In the genomic region with DNA sequence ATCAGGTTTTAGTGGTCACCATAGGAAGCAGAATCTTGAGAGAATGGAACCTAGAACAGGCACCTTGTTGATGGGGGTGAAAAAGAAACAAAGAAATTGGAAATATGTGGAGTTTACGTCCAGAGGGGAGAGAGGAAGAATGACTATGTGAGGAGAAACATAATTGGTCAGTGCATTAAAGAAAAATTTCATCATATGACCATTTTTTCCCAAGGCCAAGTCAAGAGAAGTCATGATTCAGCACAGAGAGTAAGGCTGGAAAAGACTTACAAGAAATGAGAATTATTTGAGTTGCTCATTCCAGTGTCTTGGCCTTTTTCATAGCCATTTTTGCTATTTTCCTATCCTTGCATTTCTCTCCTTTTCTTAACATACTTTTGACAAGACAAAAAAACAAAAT, we compare ENCODE assay signal across 19 cellular contexts.
DNase-seq lines count a peak whose midpoint lies in the region; ATAC-seq and TF ChIP-seq lines count a peak whose summit lies in the region.
"Had no signal": no experiment of that assay in that cellular context is flagged by ENCODE, and none has a peak within 500 bp of the region (broad histone marks: within the 10 kb centered on the region; RNA-seq: fewer than 3 reads in every experiment).

No MANE protein-coding gene starts in this region.

- in situ Hi-C loops in GM23248 (cut with MboI) (no loop called here), IMR-90 (cut with MboI; ENCODE audit: low sequenced_read_pairs) (no loop called here)

- no peaks in the 10 kb centered on the region for H3K79me2 ChIP-seq in GM23248 (ENCODE audit: insufficient read depth)
- no peaks in the 10 kb centered on the region for H3K79me2 ChIP-seq in osteoblast (ENCODE audit: insufficient read depth, low read length)

- TF ChIP-seq CTCF in IMR-90 (conservative IDR thresholded peaks at IDR 0.05; ENCODE audit: low read depth, low read length): no peak
- TF ChIP-seq CTCF in chondrocyte (IDR thresholded peaks at IDR 0.05): no peak
- TF ChIP-seq CTCF in osteoblast (IDR thresholded peaks at IDR 0.05; ENCODE audit: extremely low read depth, low read depth, low read length): no peak

- H4K5ac ChIP-seq in IMR-90 (ENCODE audit: low read depth, low read length): peak overlapping the region; percentile 13; the same call in 1 of the 2 replicates

- peaks cover 5% of the 10 kb centered on the region; the same call in 1 of the 2 replicates for H3K9me1 ChIP-seq in IMR-90 (ENCODE audit: insufficient read depth, low read length)

- H3K18ac ChIP-seq in IMR-90 (ENCODE audit: low read depth, low read length): peak overlapping the region; percentile 55; the same call in 1 of the 2 replicates

- H2AK9ac ChIP-seq in IMR-90 (replicated peaks; ENCODE audit: low read depth, low read length, poor library complexity): no peak overlapping the region

- peak overlapping the region in 1 of 2 experiments; percentile 31; a peak in 2 of 4 replicates for H4K8ac ChIP-seq in IMR-90 (ENCODE audit: low read depth in 2 of 2, low read length in 2 of 2)

- dilution Hi-C loops in IMR-90 (cut with HindIII; ENCODE audit: low sequenced_read_pairs, unreplicated experiment): no loop called here

- peaks cover 46% of the 10 kb centered on the region for H3F3A ChIP-seq in GM23248 (ENCODE audit: insufficient read depth)

- intact Hi-C loops in IMR-90 (cut with micrococcal nuclease): no loop called here

- H3K36me3 Mint-ChIP-seq in chondrocyte (ENCODE audit: low read depth): peaks cover 2% of the 10 kb centered on the region
- no peaks in the 10 kb centered on the region for H3K36me3 Mint-ChIP-seq in T-cell
- H3K36me3 Mint-ChIP-seq: CD4-positive, CD25-positive, alpha-beta regulatory T cell; CD8-positive, alpha-beta memory T cell had no signal

- H3K4me3 ChIP-seq in GM23248 (no peak overlapping the region), IMR-90 (ENCODE audit: insufficient read depth, low read depth, low read length) (no peak overlapping the region), osteoblast (ENCODE audit: insufficient read depth, low read length) (no peak overlapping the region)
- H3K4me3 ChIP-seq: K562 had no signal

- H4K20me1 ChIP-seq in GM23248 (ENCODE audit: insufficient read depth) (no peaks in the 10 kb centered on the region), IMR-90 (ENCODE audit: insufficient read depth, low read length) (no peaks in the 10 kb centered on the region), osteoblast (ENCODE audit: insufficient read depth, low read length) (no peaks in the 10 kb centered on the region)

- no peak overlapping the region; the same call in 1 of the 2 replicates for H3K14ac ChIP-seq in IMR-90 (replicated peaks; ENCODE audit: low read depth, low read length)

- H4K91ac ChIP-seq in IMR-90 (ENCODE audit: insufficient read depth, low read depth, low read length): peak overlapping the region; percentile 77; the same call in 1 of the 2 replicates

- peak overlapping the region; percentile 8 for H3K27ac Mint-ChIP-seq in chondrocyte (ENCODE audit: unreplicated experiment)
- no peak overlapping the region for H3K27ac Mint-ChIP-seq in T-cell
- H3K27ac Mint-ChIP-seq: CD4-positive, CD25-positive, alpha-beta regulatory T cell; CD8-positive, alpha-beta memory T cell had no signal

- H2BK20ac ChIP-seq in IMR-90 (ENCODE audit: low read depth, low read length): peak overlapping the region; percentile 33; the same call in 1 of the 2 replicates

- H3K9ac ChIP-seq in GM23248: no peak overlapping the region
- no peak overlapping the region for H3K9ac ChIP-seq in IMR-90 (ENCODE audit: low read depth, low read length)

- H3K4me2 ChIP-seq in GM23248 (ENCODE audit: unreplicated experiment) (no peak overlapping the region), IMR-90 (ENCODE audit: low read depth, low read length) (no peak overlapping the region), osteoblast (ENCODE audit: insufficient read depth, low read length) (no peak overlapping the region)

- H3K4me1 ChIP-seq in GM23248 (ENCODE audit: insufficient read depth) (peaks cover 50% of the 10 kb centered on the region), IMR-90 (ENCODE audit: control insufficient read depth, insufficient read depth, low read length) (peaks cover 8% of the 10 kb centered on the region), osteoblast (ENCODE audit: insufficient read depth, low read length) (peaks cover 58% of the 10 kb centered on the region)
- H3K4me1 ChIP-seq: BE2C had no signal

- no peak overlapping the region for H2AFZ ChIP-seq in GM23248
- no peak overlapping the region for H2AFZ ChIP-seq in IMR-90 (replicated peaks; ENCODE audit: low read length, poor library complexity)
- H2AFZ ChIP-seq in osteoblast (ENCODE audit: low read length): peak overlapping the region; percentile 14

- 82 to 100% methylated on average over 1 of the region's 1 CpG for WGBS in GM23248 (ENCODE audit: low coverage in 1 of 2, low lambda C conversion rate in 2 of 2, missing lambda C conversion rate in 2 of 2), 2 experiments
- no CpG with 5 or more reads among the region's 1 CpG for WGBS in IMR-90 (ENCODE audit: extremely low coverage in 2 of 2, insufficient read length in 1 of 2), 2 experiments

- H3K79me1 ChIP-seq in IMR-90 (ENCODE audit: low read depth in 1 of 2, low read length in 2 of 2): no peaks in the 10 kb centered on the region

- H3K9me3 ChIP-seq in GM23248 (ENCODE audit: low read depth): no peaks in the 10 kb centered on the region
- no peaks in the 10 kb centered on the region for H3K9me3 ChIP-seq in IMR-90 (ENCODE audit: control insufficient read depth, insufficient read depth, low read length)
- no peaks in the 10 kb centered on the region for H3K9me3 ChIP-seq in osteoblast (ENCODE audit: low read depth, low read length)
- H3K9me3 ChIP-seq: BE2C had no signal

- no peak overlapping the region; the same call in 1 of the 2 replicates for H3K4ac ChIP-seq in IMR-90 (ENCODE audit: low read depth, low read length)

- H3K9me3 Mint-ChIP-seq in chondrocyte (ENCODE audit: low read depth) (no peaks in the 10 kb centered on the region), T-cell (no peaks in the 10 kb centered on the region)
- H3K9me3 Mint-ChIP-seq: CD8-positive, alpha-beta memory T cell had no signal

- no peak for TF ChIP-seq RAD21 in IMR-90 (IDR thresholded peaks at IDR 0.05; ENCODE audit: low read length)

- no peak overlapping the region for H3K23ac ChIP-seq in IMR-90 (ENCODE audit: low read depth, low read length)

- H2AK5ac ChIP-seq in IMR-90 (ENCODE audit: low read depth, low read length): no peak overlapping the region

- ATAC-seq in IMR-90 (ENCODE audit: low read depth): no peak
- ATAC-seq in GM18498 (IDR thresholded peaks at IDR 0.05; ENCODE audit: unreplicated experiment): no peak
- ATAC-seq in T-cell (replicated peaks in 1 of 4): no peak
- ATAC-seq: K562 had no signal

- no peak overlapping the region for H2BK5ac ChIP-seq in IMR-90 (ENCODE audit: low read depth, low read length, poor library complexity, severe bottlenecking)

- no peak for TF ChIP-seq POLR2A in IMR-90 (IDR thresholded peaks at IDR 0.05; ENCODE audit: low read depth, low read length)

- H3K27ac ChIP-seq in GM23248 (no peak overlapping the region), IMR-90 (ENCODE audit: insufficient read depth, low read length) (no peak overlapping the region), osteoblast (ENCODE audit: low read depth, low read length) (no peak overlapping the region)
- H3K27ac ChIP-seq: HL-60 had no signal

- H3K4me1 Mint-ChIP-seq in chondrocyte (ENCODE audit: low read depth) (peaks cover 30% of the 10 kb centered on the region), T-cell (no peaks in the 10 kb centered on the region)
- H3K4me1 Mint-ChIP-seq: CD4-positive, CD25-positive, alpha-beta regulatory T cell; CD8-positive, alpha-beta memory T cell had no signal

- POLR2A ChIA-PET in IMR-90 (lab: Charles Lee; ENCODE audit: unreplicated experiment) (no interaction called here), T-cell (lab: Charles Lee) (no interaction called here)

- H3K9me2 ChIP-seq in GM23248 (ENCODE audit: insufficient read depth): no peaks in the 10 kb centered on the region

- CTCF ChIA-PET in IMR-90 (lab: Yijun Ruan, JAX) (no interaction called here), T-cell (lab: Charles Lee) (no interaction called here)

- H3K4me3 Mint-ChIP-seq in chondrocyte (ENCODE audit: unreplicated experiment) (no peak overlapping the region), T-cell (no peak overlapping the region)
- H3K4me3 Mint-ChIP-seq: CD4-positive, CD25-positive, alpha-beta regulatory T cell; CD8-positive, alpha-beta memory T cell; H9 had no signal

- H3K36me3 ChIP-seq in GM23248 (ENCODE audit: low read depth): no peaks in the 10 kb centered on the region
- H3K36me3 ChIP-seq in IMR-90 (ENCODE audit: control insufficient read depth, insufficient read depth, low read length): no peaks in the 10 kb centered on the region
- no peaks in the 10 kb centered on the region for H3K36me3 ChIP-seq in osteoblast (ENCODE audit: insufficient read depth, low read length)
- H3K36me3 ChIP-seq: BE2C had no signal

- no peaks in the 10 kb centered on the region for H3K27me3 Mint-ChIP-seq in chondrocyte (ENCODE audit: low read depth)
- no peaks in the 10 kb centered on the region for H3K27me3 Mint-ChIP-seq in T-cell
- H3K27me3 Mint-ChIP-seq: CD4-positive, CD25-positive, alpha-beta regulatory T cell; CD8-positive, alpha-beta memory T cell had no signal

- H2BK120ac ChIP-seq in IMR-90 (ENCODE audit: low read depth, low read length): peak overlapping the region; percentile 24

- peak; percentile 23 for DNase-seq in GM23248
- DNase-seq in IMR-90: peak; percentile 24
- DNase-seq in chondrocyte (ENCODE audit: low spot score): no peak
- no peak for DNase-seq in osteoblast (ENCODE audit: insufficient read length, low spot score, missing footprints)
- DNase-seq in NCI-H1694 treated with DMSO at 0.1 percent for 48 hours (lab: John Stamatoyannopoulos, UW): no peak
- DNase-seq in T-cell: no peak
- DNase-seq: BE2C; C1 segment of cervical spinal cord; CD4-positive, CD25-positive, alpha-beta regulatory T cell; CD8-positive, alpha-beta memory T cell; COR-L47; DMS 273 treated with DMSO at 0.1 percent for 48 hours; DMS53; DND-41; GOT3; H9 had no signal

- no peak overlapping the region for H3K56ac ChIP-seq in IMR-90 (ENCODE audit: extremely low read depth, insufficient read depth, low read length)

- H2BK15ac ChIP-seq in IMR-90 (ENCODE audit: low read depth, low read length): 0 out of 3 replicates have a peak overlapping the region, but pooled peaks have one; percentile 3

- no peaks in the 10 kb centered on the region for H3K27me3 ChIP-seq in GM23248 (replicated peaks; ENCODE audit: insufficient read depth)
- H3K27me3 ChIP-seq in IMR-90 (ENCODE audit: control insufficient read depth, insufficient read depth, low read length): no peaks in the 10 kb centered on the region
- no peaks in the 10 kb centered on the region for H3K27me3 ChIP-seq in osteoblast (ENCODE audit: insufficient read depth, low read length)
- H3K27me3 ChIP-seq: BE2C had no signal

- BruUV-seq in IMR-90 (replicated peaks; lab: Mats Ljungman, UMichigan): no TSS peak

TF ChIP-seq in IMR-90, 13 proteins besides CTCF, POLR2A, EP300 and RAD21 (continues in another document):
- TF ChIP-seq FOS (IDR thresholded peaks at IDR 0.05; ENCODE audit: low read depth, low read length): no peak
- TF ChIP-seq MAZ (IDR thresholded peaks at IDR 0.05; ENCODE audit: borderline replicate concordance, low read depth, low read length): no peak

Comparison
In these comparisons a context has a peak if more than half of its experiments do, and no peak if none do; other contexts are left out.
1. DNase-seq: peak in GM23248 (single experiment) and IMR-90 (single experiment); none in chondrocyte (single experiment), osteoblast (single experiment), NCI-H1694 treated with DMSO at 0.1 percent for 48 hours (single experiment) and T-cell (0 of 34).